16 cellular contexts compared by ENCODE assay signal in the genomic region with DNA sequence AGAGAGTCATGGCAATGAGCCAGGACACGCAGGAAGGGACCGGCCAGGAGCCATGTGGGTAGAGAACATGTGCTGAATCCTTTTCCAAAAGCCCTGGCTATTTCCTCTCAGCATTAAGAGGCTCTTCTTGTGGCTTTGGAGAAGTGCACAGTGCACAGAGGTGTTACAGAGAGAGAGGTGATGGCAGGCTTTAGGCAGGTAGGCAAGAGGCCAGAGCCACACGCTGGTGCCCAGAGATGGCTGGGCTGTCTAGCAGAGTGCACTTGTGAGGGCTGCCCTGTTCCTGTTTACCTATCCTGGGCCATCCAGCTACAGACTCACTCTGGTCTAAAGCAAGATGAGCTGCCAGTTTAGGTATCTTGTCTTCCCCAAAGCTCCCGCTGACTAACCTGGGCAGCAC.
DNase-seq lines count a peak whose midpoint lies in the region; ATAC-seq and TF ChIP-seq lines count a peak whose summit lies in the region.
"Had no signal": no experiment of that assay in that cellular context is flagged by ENCODE, and none has a peak within 500 bp of the region (broad histone marks: within the 10 kb centered on the region; RNA-seq: fewer than 3 reads in every experiment).

No MANE protein-coding gene starts in this region.

- intact Hi-C loops in Right ventricle myocardium superior (cut with DNase I), result no loop called here
- intact Hi-C loops in left ventricle myocardium inferior (cut with micrococcal nuclease), result no loop called here

- H3K27me3 ChIP-seq in left ventricle myocardium inferior (ENCODE audit: low read depth), result peaks cover under 1% of the 10 kb centered on the region
- no peaks in the 10 kb centered on the region for H3K27me3 ChIP-seq in neuronal stem cell (ENCODE audit: control insufficient read depth in 3 of 3, insufficient read depth in 3 of 3, low read depth in 1 of 3, low read length in 3 of 3)

- no peak overlapping the region for H3K14ac ChIP-seq in neuronal stem cell (ENCODE audit: low read length)

- no peaks in the 10 kb centered on the region for H3K79me1 ChIP-seq in neuronal stem cell (ENCODE audit: low read depth, low read length)

- H4K8ac ChIP-seq in neuronal stem cell (ENCODE audit: low read depth, low read length), result no peak overlapping the region

- H2AK5ac ChIP-seq in neuronal stem cell (ENCODE audit: low read depth, low read length), result no peak overlapping the region

- peak overlapping the region; percentile 16 for H2BK12ac ChIP-seq in neuronal stem cell (ENCODE audit: low read length)

- H2AFZ ChIP-seq in neuronal stem cell (ENCODE audit: low read length), result no peak overlapping the region

- H3K9me3 ChIP-seq in left ventricle myocardium inferior (replicated peaks), result no peaks in the 10 kb centered on the region
- peaks cover 0 to 2% of the 10 kb centered on the region in 2 donors for H3K9me3 ChIP-seq in neuronal stem cell (replicated peaks in 1 of 2; ENCODE audit: control insufficient read depth in 2 of 2, insufficient read depth in 1 of 2, low read depth in 1 of 2, low read length in 2 of 2)

- H2BK120ac ChIP-seq in neuronal stem cell (ENCODE audit: low read depth, low read length), result no peak overlapping the region

- H3K4me2 ChIP-seq in neuronal stem cell (ENCODE audit: insufficient read depth, low read length, poor library complexity, severe bottlenecking), result no peak overlapping the region

- WGBS in neuronal stem cell (ENCODE audit: extremely low coverage in 2 of 2, insufficient read length in 2 of 2, insufficient replicate concordance in 1 of 2), 2 donors, result no CpG with 5 or more reads among the region's 4 CpGs

- H3K27ac ChIP-seq in left ventricle myocardium inferior (replicated peaks) (no peak overlapping the region), neuronal stem cell (replicated peaks; ENCODE audit: low read length) (no peak overlapping the region)
- H3K27ac ChIP-seq: 22Rv1 had no signal

- H3K4me3 ChIP-seq in left ventricle myocardium inferior, result no peak overlapping the region
- H3K4me3 ChIP-seq in neuronal stem cell (ENCODE audit: low read length in 2 of 2), result no peak overlapping the region

- H3K9ac ChIP-seq in neuronal stem cell (ENCODE audit: low read depth, low read length, poor library complexity), result no peak overlapping the region

- H4K91ac ChIP-seq in neuronal stem cell (ENCODE audit: low read depth, low read length, poor library complexity), result peak overlapping the region; percentile 47

- ATAC-seq in Right ventricle myocardium superior (ENCODE audit: poor library complexity), result peak; percentile 69
- no peak for ATAC-seq in HG03460 (IDR thresholded peaks at IDR 0.05; ENCODE audit: unreplicated experiment)
- no peak for ATAC-seq in GM21619 (IDR thresholded peaks at IDR 0.05; ENCODE audit: unreplicated experiment)
- ATAC-seq: CD8-positive, alpha-beta T cell; HepG2 had no signal

- no peak overlapping the region for H3K23ac ChIP-seq in neuronal stem cell (ENCODE audit: low read depth, low read length, poor library complexity)

- H3K4me1 ChIP-seq in left ventricle myocardium inferior (no peaks in the 10 kb centered on the region), neuronal stem cell (ENCODE audit: control insufficient read depth in 2 of 2, insufficient read depth in 1 of 2, low read depth in 1 of 2, low read length in 2 of 2) (peaks cover 0 to 11% of the 10 kb centered on the region in 2 donors)

- DNase-seq in DMS53 (lab: John Stamatoyannopoulos, UW) (peak; percentile 17), DMS53 treated with DMSO at 0.1 percent for 48 hours (lab: John Stamatoyannopoulos, UW; ENCODE audit: unreplicated experiment) (no peak), Right ventricle myocardium superior (no peak), left ventricle myocardium inferior (no peak), NCI-H2029 (lab: John Stamatoyannopoulos, UW) (peak; percentile 35), neuronal stem cell (ENCODE audit: low spot score) (no peak)
- DNase-seq: CD8-positive, alpha-beta T cell; COR-L47; DMS153; GOT3; HCEC 1CT; HFFc6 had no signal

- H2BK15ac ChIP-seq in neuronal stem cell (ENCODE audit: low read length), result peak overlapping the region; percentile 3

- no peak for TF ChIP-seq CTCF in left ventricle myocardium inferior (IDR thresholded peaks at IDR 0.05; ENCODE audit: borderline replicate concordance)

- H3K36me3 ChIP-seq in left ventricle myocardium inferior, result no peaks in the 10 kb centered on the region
- no peaks in the 10 kb centered on the region for H3K36me3 ChIP-seq in neuronal stem cell (replicated peaks in 1 of 2; ENCODE audit: control insufficient read depth in 2 of 2, insufficient read depth in 2 of 2, low read length in 2 of 2)

- no peak overlapping the region for H3K4ac ChIP-seq in neuronal stem cell (ENCODE audit: low read length)

- H3K18ac ChIP-seq in neuronal stem cell (ENCODE audit: low read length), result peak overlapping the region; percentile 31

- peak overlapping the region; percentile 30 for H2BK5ac ChIP-seq in neuronal stem cell (ENCODE audit: low read length)

Comparison
In these comparisons a context has a peak if more than half of its experiments do, and no peak if none do; other contexts are left out.
1. DNase-seq: peak in DMS53 (single experiment) and NCI-H2029 (single experiment); none in DMS53 treated with DMSO at 0.1 percent for 48 hours (single experiment), Right ventricle myocardium superior (single experiment), left ventricle myocardium inferior (single experiment) and neuronal stem cell (single experiment).